In the genomic region with DNA sequence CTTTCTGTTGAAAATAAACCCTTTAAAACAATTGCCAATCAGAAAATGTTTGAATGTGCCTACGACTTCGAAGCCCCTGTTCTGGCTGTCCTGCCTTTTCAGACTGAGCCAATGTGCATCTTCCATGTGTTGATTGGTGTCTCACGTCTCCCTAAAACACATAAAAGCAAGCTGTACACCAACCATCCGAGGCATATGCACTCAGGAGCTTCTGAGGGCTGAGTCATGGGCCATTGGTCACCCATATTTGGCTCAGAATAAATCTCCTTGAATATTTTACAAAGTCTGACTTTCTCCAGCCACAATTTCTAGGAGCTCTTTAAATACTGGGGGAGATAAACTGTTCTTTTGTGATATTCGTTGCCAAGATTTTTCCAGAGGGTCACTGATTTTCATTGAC, we compare ENCODE assay signal across 1 cellular context.
TF ChIP-seq lines count a peak whose summit lies in the region.

No MANE protein-coding gene starts in this region.

TF ChIP-seq in IMR-90, 13 proteins besides CTCF, POLR2A, EP300 and RAD21:
- no peak for TF ChIP-seq NFE2L2 (IDR thresholded peaks at IDR 0.05; ENCODE audit: low read depth, low read length)
- TF ChIP-seq CHD1 (IDR thresholded peaks at IDR 0.05; ENCODE audit: low read depth, low read length): no peak
- no peak for TF ChIP-seq MAFK (IDR thresholded peaks at IDR 0.05; ENCODE audit: low read depth, low read length)
- TF ChIP-seq MXI1 (IDR thresholded peaks at IDR 0.05; ENCODE audit: borderline replicate concordance, low read depth, low read length): no peak
- TF ChIP-seq, protein P1, sequence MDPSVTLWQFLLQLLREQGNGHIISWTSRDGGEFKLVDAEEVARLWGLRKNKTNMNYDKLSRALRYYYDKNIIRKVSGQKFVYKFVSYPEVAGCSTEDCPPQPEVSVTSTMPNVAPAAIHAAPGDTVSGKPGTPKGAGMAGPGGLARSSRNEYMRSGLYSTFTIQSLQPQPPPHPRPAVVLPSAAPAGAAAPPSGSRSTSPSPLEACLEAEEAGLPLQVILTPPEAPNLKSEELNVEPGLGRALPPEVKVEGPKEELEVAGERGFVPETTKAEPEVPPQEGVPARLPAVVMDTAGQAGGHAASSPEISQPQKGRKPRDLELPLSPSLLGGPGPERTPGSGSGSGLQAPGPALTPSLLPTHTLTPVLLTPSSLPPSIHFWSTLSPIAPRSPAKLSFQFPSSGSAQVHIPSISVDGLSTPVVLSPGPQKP (IDR thresholded peaks at IDR 0.05; ENCODE audit: borderline replicate concordance, low read depth, low read length): no peak
- TF ChIP-seq FOS (IDR thresholded peaks at IDR 0.05; ENCODE audit: low read depth, low read length): no peak
- no peak for TF ChIP-seq MAZ (IDR thresholded peaks at IDR 0.05; ENCODE audit: borderline replicate concordance, low read depth, low read length)
- no peak for TF ChIP-seq USF2 (IDR thresholded peaks at IDR 0.05; ENCODE audit: low read depth, low read length)
- no peak for TF ChIP-seq RCOR1 (IDR thresholded peaks at IDR 0.05; ENCODE audit: insufficient replicate concordance, low read length)
- no peak for TF ChIP-seq RFX5 (IDR thresholded peaks at IDR 0.05; ENCODE audit: low read depth, low read length)
- no peak for TF ChIP-seq SMC3 (IDR thresholded peaks at IDR 0.05; ENCODE audit: low read depth, low read length)
- no peak for TF ChIP-seq BHLHE40 (IDR thresholded peaks at IDR 0.05; ENCODE audit: low read depth, low read length)
- TF ChIP-seq CEBPB (IDR thresholded peaks at IDR 0.05; ENCODE audit: low read depth, low read length): no peak
